In the genomic region with DNA sequence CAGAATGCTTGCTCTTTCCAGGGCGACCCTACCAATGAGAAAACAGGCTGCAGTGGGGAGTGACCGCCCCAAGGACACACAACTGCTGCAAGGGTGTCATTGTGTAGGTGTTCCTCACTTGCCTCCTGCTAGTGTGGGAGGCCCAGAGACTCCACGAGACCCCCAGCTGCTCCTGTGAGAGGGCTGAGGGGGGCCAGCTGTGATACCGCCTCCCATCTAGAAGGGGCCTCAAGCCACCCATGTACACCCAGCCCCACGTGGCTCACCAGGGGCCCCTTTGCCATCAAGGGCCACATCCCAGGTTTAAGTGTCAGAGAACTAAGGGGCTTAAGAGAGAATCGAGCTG, we compare ENCODE assay signal across 17 cellular contexts.
"Had no signal": no experiment of that assay in that cellular context is flagged by ENCODE, and none has a peak within 500 bp of the region (broad histone marks: within the 10 kb centered on the region; RNA-seq: fewer than 3 reads in every experiment).

No MANE protein-coding gene starts in this region.

- H3K4me1 Mint-ChIP-seq: natural killer cell had no signal

- DNase-seq: activated CD4-positive, alpha-beta T cell treated with anti-CD3 and anti-CD28 coated beads for 36 hours; activated naive CD4-positive, alpha-beta T cell treated with anti-CD3 and anti-CD28 coated beads, Interleukin-2, amount 10 ng/mL, durations not matched to agents 7 days and 5 days; amniotic stem cell; brain microvascular endothelial cell; dermis blood vessel endothelial cell; glutamatergic neuron; left cardiac atrium; lower lobe of right lung; natural killer cell; stimulated activated CD4-positive, alpha-beta T cell treated with anti-CD3 and anti-CD28 coated beads, Interleukin-4, amount 100 ng/mL, for 4 hours; stomach; T-helper 9 cell had no signal

- FAIRE-seq: urothelium cell line had no signal

- H3K4me3 Mint-ChIP-seq: activated CD4-positive, alpha-beta T cell treated with anti-CD3 and anti-CD28 coated beads for 36 hours; activated naive CD4-positive, alpha-beta T cell treated with anti-CD3 and anti-CD28 coated beads, Interleukin-2, amount 10 ng/mL, durations not matched to agents 7 days and 5 days; activated T-helper 1 cell treated with anti-CD3 and anti-CD28 coated beads, Interleukin-12 subunit alpha, Interleukin-12 subunit beta, Interleukin-2, Interleukin-4 antibody, amounts not matched to agents 30 ng/mL and 10 ng/mL and 1 ng/mL, durations not matched to agents 14 hours and 24 hours and 36 hours; natural killer cell had no signal

- H3K4me3 ChIP-seq: lower lobe of right lung, ovary, skin epidermis had no signal

- H3K36me3 Mint-ChIP-seq: activated naive CD4-positive, alpha-beta T cell treated with anti-CD3 and anti-CD28 coated beads, Interleukin-2, amount 10 ng/mL, durations not matched to agents 7 days and 5 days had no signal

- H3K27ac ChIP-seq: brain microvascular endothelial cell, ovary had no signal

- H3K9me3 Mint-ChIP-seq: natural killer cell had no signal

- H3K27ac Mint-ChIP-seq: activated CD4-positive, alpha-beta T cell treated with anti-CD3 and anti-CD28 coated beads for 36 hours; activated naive CD4-positive, alpha-beta T cell treated with anti-CD3 and anti-CD28 coated beads, Interleukin-2, amount 10 ng/mL, durations not matched to agents 7 days and 5 days; activated T-helper 1 cell treated with anti-CD3 and anti-CD28 coated beads, Interleukin-12 subunit alpha, Interleukin-12 subunit beta, Interleukin-2, Interleukin-4 antibody, amounts not matched to agents 30 ng/mL and 10 ng/mL and 1 ng/mL, durations not matched to agents 14 hours and 24 hours and 36 hours; natural killer cell had no signal

- H3K9me3 ChIP-seq: ovary had no signal

- ATAC-seq: activated CD4-positive, alpha-beta T cell treated with anti-CD3 and anti-CD28 coated beads for 36 hours; esophagus mucosa; left cardiac atrium; lower lobe of right lung; natural killer cell had no signal

- H3K27me3 ChIP-seq: brain microvascular endothelial cell, ovary had no signal

- H3K36me3 ChIP-seq: brain microvascular endothelial cell, lower lobe of right lung, ovary, stomach had no signal
